Comparison of ENCODE assay signal across 16 cellular contexts in the genomic region with DNA sequence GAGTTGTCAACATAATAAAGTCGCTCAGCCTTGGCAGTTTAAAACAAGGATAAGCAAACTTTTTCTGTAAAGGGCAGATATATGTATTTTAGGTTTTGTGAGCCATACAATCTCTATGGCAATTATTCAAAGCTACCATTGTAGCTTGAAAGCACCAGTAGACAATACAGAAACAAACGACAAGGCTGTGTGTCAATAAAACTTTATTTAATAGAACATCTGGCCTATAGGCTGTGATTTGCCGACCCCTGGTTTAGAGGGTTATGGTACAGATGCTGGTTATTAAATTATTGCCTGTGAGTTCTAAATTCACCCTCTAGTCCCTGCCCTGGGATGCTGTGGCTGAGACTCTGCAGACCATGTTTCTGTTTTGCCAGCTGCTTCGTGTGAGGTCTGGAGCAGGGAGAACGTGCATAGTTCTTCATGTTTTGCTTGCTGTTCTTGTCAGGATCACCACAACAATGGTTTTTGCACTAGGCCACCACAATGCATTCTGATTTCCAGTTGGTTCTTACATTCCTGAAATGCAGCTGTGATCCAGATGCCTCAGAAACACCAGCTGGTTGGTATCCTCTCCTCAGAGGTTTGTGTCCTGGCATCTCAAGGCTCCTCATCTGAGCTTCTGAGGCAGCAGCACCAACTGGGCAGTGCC. TPM values are rescaled to one million over a fixed set of nuclear protein-coding genes. Genes with fewer than 3 reads are reported as not detected.
DNase-seq lines count a peak whose midpoint lies in the region; ATAC-seq and TF ChIP-seq lines count a peak whose summit lies in the region.
"Had no signal": no experiment of that assay in that cellular context is flagged by ENCODE, and none has a peak within 500 bp of the region (broad histone marks: within the 10 kb centered on the region; RNA-seq: fewer than 3 reads in every experiment).

No MANE protein-coding gene starts in this region.

- H3K27ac ChIP-seq in DND-41 (ENCODE audit: low read length) (no peak overlapping the region), esophagus muscularis mucosa (replicated peaks in 1 of 4) (no peak overlapping the region), caudate nucleus (ENCODE audit: low read depth, low read length) (no peak overlapping the region)
- H3K27ac ChIP-seq: C4-2B had no signal

- H4K20me1 ChIP-seq in DND-41 (ENCODE audit: insufficient read depth, low read length), result no peaks in the 10 kb centered on the region

- H3K36me3 ChIP-seq in DND-41 (ENCODE audit: insufficient read depth, low read length) (no peaks in the 10 kb centered on the region), esophagus muscularis mucosa (no peaks in the 10 kb centered on the region)

- no peak overlapping the region for H3K27ac Mint-ChIP-seq in WTC11
- H3K27ac Mint-ChIP-seq: B cell had no signal

- 78% methylated on average over 5 of the region's 5 CpGs for WGBS in esophagus muscularis mucosa

- H3K27me3 ChIP-seq in DND-41 (ENCODE audit: insufficient read depth, low read length, poor library complexity), result no peaks in the 10 kb centered on the region
- H3K27me3 ChIP-seq in esophagus muscularis mucosa, result no peaks in the 10 kb centered on the region

- peaks cover 8% of the 10 kb centered on the region; the same call in 1 of the 2 replicates for H3K9me3 Mint-ChIP-seq in WTC11

- no peaks in the 10 kb centered on the region for H3K79me2 ChIP-seq in DND-41 (ENCODE audit: insufficient read depth, low read length)

- H3K9me3 ChIP-seq in DND-41 (ENCODE audit: insufficient read depth, low read length, severe bottlenecking) (no peaks in the 10 kb centered on the region), esophagus muscularis mucosa (no peaks in the 10 kb centered on the region)

- no peak for TF ChIP-seq EP300 in esophagus muscularis mucosa (IDR thresholded peaks at IDR 0.05)

- CTCF ChIA-PET in WTC11 (lab: Charles Lee), result interaction anchor here (0.9 kb wide), 1 partner anchor 68 kb away, joined by 5 read pairs; no protein-coding TSS in a partner anchor

- ATAC-seq in DND-41 (ENCODE audit: insufficient read depth, low read depth) (peak; percentile 39; the same call in 2 of the 3 replicates), WTC11 (peak; percentile 24)

- no peaks in the 10 kb centered on the region for H3K27me3 Mint-ChIP-seq in WTC11 (ENCODE audit: low read depth)
- H3K27me3 Mint-ChIP-seq: CD4-positive, alpha-beta memory T cell had no signal

- H3K4me2 ChIP-seq in DND-41 (ENCODE audit: insufficient read depth, low read length), result no peak overlapping the region

- DNase-seq in DND-41 (no peak), WTC11 (ENCODE audit: low spot score) (no peak), esophagus muscularis mucosa (ENCODE audit: extremely low spot score) (peak; percentile 72), SKM-1 treated with dmso at 0.1 percent for 144 hours (lab: John Stamatoyannopoulos, UW; ENCODE audit: unreplicated experiment) (no peak), caudate nucleus (lab: John Stamatoyannopoulos, UW) (no peak), DMS79 (lab: John Stamatoyannopoulos, UW) (no peak)
- DNase-seq in central memory CD4-positive, alpha-beta T cell, result no peak
- DNase-seq: ACHN; CD4-positive, alpha-beta memory T cell; DMS79 treated with DMSO at 0.1 percent for 48 hours; GDM1; H7; KBM-7 had no signal

- POLR2A ChIA-PET in WTC11 (lab: Charles Lee), result no interaction called here

- H2AFZ ChIP-seq in DND-41 (ENCODE audit: low read depth, low read length), result no peak overlapping the region

- H3K4me3 ChIP-seq in DND-41 (ENCODE audit: low read depth in 1 of 2, low read length in 2 of 2) (no peak overlapping the region), esophagus muscularis mucosa (no peak overlapping the region)

- no peaks in the 10 kb centered on the region for H3K4me1 Mint-ChIP-seq in WTC11
- H3K4me1 Mint-ChIP-seq: B cell had no signal

- H3K36me3 Mint-ChIP-seq in WTC11, result no peaks in the 10 kb centered on the region
- H3K36me3 Mint-ChIP-seq: CD4-positive, alpha-beta memory T cell had no signal

- no peak overlapping the region for H3K9ac ChIP-seq in DND-41 (ENCODE audit: low read depth, low read length)

- no peak overlapping the region for H3K4me3 Mint-ChIP-seq in WTC11
- H3K4me3 Mint-ChIP-seq: B cell; CD4-positive, alpha-beta memory T cell had no signal

- TF ChIP-seq POLR2A in esophagus muscularis mucosa (IDR thresholded peaks at IDR 0.05; ENCODE audit: low read depth), result no peak

- intact Hi-C loops in esophagus muscularis mucosa (cut with DNase I), result no loop called here

- no peak for TF ChIP-seq CTCF in DND-41 (IDR thresholded peaks at IDR 0.05; ENCODE audit: borderline replicate concordance, extremely low read depth, low read length, poor library complexity, severe bottlenecking)
- no peak for TF ChIP-seq CTCF in WTC11 (IDR thresholded peaks at IDR 0.05)
- TF ChIP-seq CTCF in esophagus muscularis mucosa (IDR thresholded peaks at IDR 0.05), result no peak

- no peaks in the 10 kb centered on the region for H3K4me1 ChIP-seq in DND-41 (ENCODE audit: insufficient read depth, low read length)
- no peaks in the 10 kb centered on the region for H3K4me1 ChIP-seq in esophagus muscularis mucosa

TF ChIP-seq in WTC11, 78 proteins besides CTCF, POLR2A, EP300 and RAD21 (continues in another document):
- TF ChIP-seq, protein P1, sequence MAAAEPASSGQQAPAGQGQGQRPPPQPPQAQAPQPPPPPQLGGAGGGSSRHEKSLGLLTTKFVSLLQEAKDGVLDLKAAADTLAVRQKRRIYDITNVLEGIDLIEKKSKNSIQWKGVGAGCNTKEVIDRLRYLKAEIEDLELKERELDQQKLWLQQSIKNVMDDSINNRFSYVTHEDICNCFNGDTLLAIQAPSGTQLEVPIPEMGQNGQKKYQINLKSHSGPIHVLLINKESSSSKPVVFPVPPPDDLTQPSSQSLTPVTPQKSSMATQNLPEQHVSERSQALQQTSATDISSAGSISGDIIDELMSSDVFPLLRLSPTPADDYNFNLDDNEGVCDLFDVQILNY (CRISPR knock-in tag; IDR thresholded peaks at IDR 0.05), result no peak
- TF ChIP-seq OVOL2 (CRISPR knock-in tag; IDR thresholded peaks at IDR 0.05; ENCODE audit: borderline replicate concordance) (no peak), ZNF416 (CRISPR knock-in tag; IDR thresholded peaks at IDR 0.05) (no peak), IRF2 (CRISPR knock-in tag; IDR thresholded peaks at IDR 0.05; ENCODE audit: borderline replicate concordance, low read depth) (no peak), NR1H2 (CRISPR knock-in tag; IDR thresholded peaks at IDR 0.05) (no peak)
- TF ChIP-seq, protein P2, sequence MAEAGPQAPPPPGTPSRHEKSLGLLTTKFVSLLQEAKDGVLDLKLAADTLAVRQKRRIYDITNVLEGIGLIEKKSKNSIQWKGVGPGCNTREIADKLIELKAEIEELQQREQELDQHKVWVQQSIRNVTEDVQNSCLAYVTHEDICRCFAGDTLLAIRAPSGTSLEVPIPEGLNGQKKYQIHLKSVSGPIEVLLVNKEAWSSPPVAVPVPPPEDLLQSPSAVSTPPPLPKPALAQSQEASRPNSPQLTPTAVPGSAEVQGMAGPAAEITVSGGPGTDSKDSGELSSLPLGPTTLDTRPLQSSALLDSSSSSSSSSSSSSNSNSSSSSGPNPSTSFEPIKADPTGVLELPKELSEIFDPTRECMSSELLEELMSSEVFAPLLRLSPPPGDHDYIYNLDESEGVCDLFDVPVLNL (CRISPR knock-in tag; IDR thresholded peaks at IDR 0.05; ENCODE audit: borderline replicate concordance, low read depth), result no peak
- TF ChIP-seq, protein P3, sequence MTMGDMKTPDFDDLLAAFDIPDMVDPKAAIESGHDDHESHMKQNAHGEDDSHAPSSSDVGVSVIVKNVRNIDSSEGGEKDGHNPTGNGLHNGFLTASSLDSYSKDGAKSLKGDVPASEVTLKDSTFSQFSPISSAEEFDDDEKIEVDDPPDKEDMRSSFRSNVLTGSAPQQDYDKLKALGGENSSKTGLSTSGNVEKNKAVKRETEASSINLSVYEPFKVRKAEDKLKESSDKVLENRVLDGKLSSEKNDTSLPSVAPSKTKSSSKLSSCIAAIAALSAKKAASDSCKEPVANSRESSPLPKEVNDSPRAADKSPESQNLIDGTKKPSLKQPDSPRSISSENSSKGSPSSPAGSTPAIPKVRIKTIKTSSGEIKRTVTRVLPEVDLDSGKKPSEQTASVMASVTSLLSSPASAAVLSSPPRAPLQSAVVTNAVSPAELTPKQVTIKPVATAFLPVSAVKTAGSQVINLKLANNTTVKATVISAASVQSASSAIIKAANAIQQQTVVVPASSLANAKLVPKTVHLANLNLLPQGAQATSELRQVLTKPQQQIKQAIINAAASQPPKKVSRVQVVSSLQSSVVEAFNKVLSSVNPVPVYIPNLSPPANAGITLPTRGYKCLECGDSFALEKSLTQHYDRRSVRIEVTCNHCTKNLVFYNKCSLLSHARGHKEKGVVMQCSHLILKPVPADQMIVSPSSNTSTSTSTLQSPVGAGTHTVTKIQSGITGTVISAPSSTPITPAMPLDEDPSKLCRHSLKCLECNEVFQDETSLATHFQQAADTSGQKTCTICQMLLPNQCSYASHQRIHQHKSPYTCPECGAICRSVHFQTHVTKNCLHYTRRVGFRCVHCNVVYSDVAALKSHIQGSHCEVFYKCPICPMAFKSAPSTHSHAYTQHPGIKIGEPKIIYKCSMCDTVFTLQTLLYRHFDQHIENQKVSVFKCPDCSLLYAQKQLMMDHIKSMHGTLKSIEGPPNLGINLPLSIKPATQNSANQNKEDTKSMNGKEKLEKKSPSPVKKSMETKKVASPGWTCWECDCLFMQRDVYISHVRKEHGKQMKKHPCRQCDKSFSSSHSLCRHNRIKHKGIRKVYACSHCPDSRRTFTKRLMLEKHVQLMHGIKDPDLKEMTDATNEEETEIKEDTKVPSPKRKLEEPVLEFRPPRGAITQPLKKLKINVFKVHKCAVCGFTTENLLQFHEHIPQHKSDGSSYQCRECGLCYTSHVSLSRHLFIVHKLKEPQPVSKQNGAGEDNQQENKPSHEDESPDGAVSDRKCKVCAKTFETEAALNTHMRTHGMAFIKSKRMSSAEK (CRISPR knock-in tag; IDR thresholded peaks at IDR 0.05; ENCODE audit: borderline replicate concordance), result no peak
- TF ChIP-seq, protein P4, sequence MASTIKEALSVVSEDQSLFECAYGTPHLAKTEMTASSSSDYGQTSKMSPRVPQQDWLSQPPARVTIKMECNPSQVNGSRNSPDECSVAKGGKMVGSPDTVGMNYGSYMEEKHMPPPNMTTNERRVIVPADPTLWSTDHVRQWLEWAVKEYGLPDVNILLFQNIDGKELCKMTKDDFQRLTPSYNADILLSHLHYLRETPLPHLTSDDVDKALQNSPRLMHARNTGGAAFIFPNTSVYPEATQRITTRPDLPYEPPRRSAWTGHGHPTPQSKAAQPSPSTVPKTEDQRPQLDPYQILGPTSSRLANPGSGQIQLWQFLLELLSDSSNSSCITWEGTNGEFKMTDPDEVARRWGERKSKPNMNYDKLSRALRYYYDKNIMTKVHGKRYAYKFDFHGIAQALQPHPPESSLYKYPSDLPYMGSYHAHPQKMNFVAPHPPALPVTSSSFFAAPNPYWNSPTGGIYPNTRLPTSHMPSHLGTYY (CRISPR knock-in tag; IDR thresholded peaks at IDR 0.05), result no peak

RNA-seq across cellular contexts. Expression of a gene that starts 46.6 kb away (rescaled TPM):
- 0.07 to 0.11 TPM (median 0.11 TPM) in 3 replicates for total RNA-seq in WTC11 (2021)
- total RNA-seq in esophagus muscularis mucosa, result under 1 TPM in 2 of 4 donors, not detected in 2; under 0.01 to 0.50 TPM
- total RNA-seq: A172, B cell, H7 had no signal
